Comparison of ENCODE assay signal across 8 cellular contexts in the genomic region with DNA sequence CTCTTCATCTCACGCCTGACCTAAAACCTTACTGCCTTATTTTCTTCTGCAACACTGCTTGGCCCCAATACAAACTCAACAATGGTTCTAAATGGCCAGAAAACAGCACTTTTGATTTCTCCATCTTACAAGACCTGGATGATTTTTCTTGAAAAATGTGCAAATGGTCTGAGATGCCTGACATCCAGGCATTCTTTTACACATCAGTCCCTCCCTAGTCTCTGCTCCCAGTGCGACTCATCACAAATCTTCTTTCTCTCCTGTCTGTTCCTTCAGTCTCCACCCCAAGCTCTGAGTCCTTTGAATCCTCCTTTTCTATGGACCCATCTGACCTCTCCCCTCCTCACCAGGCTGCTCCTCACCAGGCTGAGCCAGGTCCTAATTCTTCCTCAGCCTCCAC.
DNase-seq lines count a peak whose midpoint lies in the region; FAIRE-seq and TF ChIP-seq lines count a peak whose summit lies in the region.
"Not testable (repeated sequence)": the region's sequence is repeated elsewhere in the genome, so short reads cannot be mapped to it uniquely, and the experiment has no call there.

No MANE protein-coding gene starts in this region.

- H3K4me1 ChIP-seq in astrocyte (ENCODE audit: insufficient read depth, low read length); mesodermal cell (ENCODE audit: control insufficient read depth, insufficient read depth, low read length, poor library complexity, severe bottlenecking): not testable (repeated sequence)

- H3K9me3 ChIP-seq in astrocyte (ENCODE audit: insufficient read depth, low read depth, low read length); mesodermal cell (ENCODE audit: control insufficient read depth, low read length): not testable (repeated sequence)

- DNase-seq in A172 (ENCODE audit: low spot score) (peak; percentile 19), EL (peak; percentile 33), RPMI7951 (ENCODE audit: low read depth) (peak; percentile 17), fibroblast of the aortic adventitia (ENCODE audit: low read depth) (peak; percentile 49), stromal cell of bone marrow (ENCODE audit: low read depth) (peak; percentile 8)
- DNase-seq in astrocyte (ENCODE audit: low read depth); epithelial cell of prostate (ENCODE audit: low read depth, low spot score): not testable (repeated sequence)

- not testable (repeated sequence) for H3K9me3 Mint-ChIP-seq in astrocyte (ENCODE audit: unreplicated experiment)

- WGBS in mesodermal cell (ENCODE audit: insufficient coverage in 2 of 2), 2 experiments = 96 to 100% methylated on average over 2 of the region's 2 CpGs

- H3K4me1 Mint-ChIP-seq in astrocyte (ENCODE audit: low read depth, unreplicated experiment) = peaks cover 11% of the 10 kb centered on the region

- H3K36me3 ChIP-seq in astrocyte (ENCODE audit: insufficient read depth, low read length); mesodermal cell (ENCODE audit: control insufficient read depth, insufficient read depth, low read length): not testable (repeated sequence)

- not testable (repeated sequence) for H3K4me3 Mint-ChIP-seq in astrocyte (ENCODE audit: unreplicated experiment)

- H3K9ac ChIP-seq in astrocyte (ENCODE audit: low read length) = peak overlapping the region; percentile 41

- not testable (repeated sequence) for FAIRE-seq in astrocyte (lab: Jason Lieb, UNC)

- not testable (repeated sequence) for H2AFZ ChIP-seq in astrocyte (ENCODE audit: low read depth, low read length)

- H3K27ac Mint-ChIP-seq in astrocyte (ENCODE audit: unreplicated experiment) = not testable (repeated sequence)

- H3K27ac ChIP-seq in astrocyte (ENCODE audit: low read depth, low read length) (peak overlapping the region; percentile 61), epithelial cell of prostate (peak overlapping the region; percentile 54), mesodermal cell (ENCODE audit: low read depth, low read length, severe bottlenecking) (peak overlapping the region; percentile 81)

- not testable (repeated sequence) for H3K36me3 Mint-ChIP-seq in astrocyte (ENCODE audit: low read depth, unreplicated experiment)

- H4K20me1 ChIP-seq in astrocyte (ENCODE audit: insufficient read depth, low read length) = not testable (repeated sequence)

- H3K27me3 ChIP-seq in astrocyte (ENCODE audit: insufficient read depth, low read length) = not testable (repeated sequence)

- H3K79me2 ChIP-seq in astrocyte (ENCODE audit: insufficient read depth, low read length) = not testable (repeated sequence)

- TF ChIP-seq CTCF in astrocyte (IDR thresholded peaks at IDR 0.05; ENCODE audit: insufficient read depth, low read depth, low read length); fibroblast of the aortic adventitia (IDR thresholded peaks at IDR 0.05; ENCODE audit: insufficient read depth, low read length): not testable (repeated sequence)

- H3K4me3 ChIP-seq in astrocyte (ENCODE audit: insufficient read depth, low read depth, low read length); fibroblast of the aortic adventitia (ENCODE audit: low read depth, low read length); mesodermal cell (ENCODE audit: extremely low read depth, insufficient read depth, low read length, poor library complexity, severe bottlenecking): not testable (repeated sequence)

- not testable (repeated sequence) for H3K27me3 Mint-ChIP-seq in astrocyte (ENCODE audit: low read depth, unreplicated experiment)

- not testable (repeated sequence) for H3K4me2 ChIP-seq in astrocyte (ENCODE audit: low read length)
